Comparison of ENCODE assay signal across 24 cellular contexts in genomic region chr4:143251781-143252180, GRCh38.
DNase-seq lines count a peak whose midpoint lies in the region; ATAC-seq, FAIRE-seq and TF ChIP-seq lines count a peak whose summit lies in the region.
"Had no signal": no experiment of that assay in that cellular context is flagged by ENCODE, and none has a peak within 500 bp of the region (broad histone marks: within the 10 kb centered on the region; RNA-seq: fewer than 3 reads in every experiment).

No MANE protein-coding gene starts in this region.

- intact Hi-C loops in lower lobe of right lung (cut with DNase I) = no loop called here

- H3K27me3 ChIP-seq in bronchial epithelial cell (ENCODE audit: control insufficient read depth, insufficient read depth, low read length) = no peaks in the 10 kb centered on the region
- H3K27me3 ChIP-seq in foreskin keratinocyte = no peaks in the 10 kb centered on the region
- H3K27me3 ChIP-seq in lower lobe of right lung (ENCODE audit: low read depth) = no peaks in the 10 kb centered on the region
- H3K27me3 ChIP-seq: left lung had no signal

- DNase-seq in LoVo (ENCODE audit: low spot score) (peak; percentile 18), bronchial epithelial cell (ENCODE audit: low read depth) (peak; percentile 95), foreskin keratinocyte (peak; percentile 61 to 82), skeletal muscle cell (ENCODE audit: low read depth) (peak; percentile 41), cerebellar nuclear complex (lab: John Stamatoyannopoulos, UW) (no peak), lower lobe of right lung (no peak)
- no peak for DNase-seq in activated naive CD4-positive, alpha-beta T cell treated with anti-CD3 and anti-CD28 coated beads, Interleukin-2, amount 50 U/mL, for 16 hours
- DNase-seq: activated CD4-positive, CD25-positive, alpha-beta regulatory T cell treated with anti-CD3 and anti-CD28 coated beads, Interleukin-2, amount 50 U/mL, for 72 hours; activated CD8-positive, alpha-beta T cell treated with anti-CD3 and anti-CD28 coated beads, Interleukin-2, amount 10 ng/mL, durations not matched to agents 7 days and 5 days; activated gamma-delta T cell treated with Interleukin-2 at 50 U/mL for 16 hours; activated T-cell treated with anti-CD3 and anti-CD28 coated beads, Interleukin-2, amount 50 U/mL, for 1 hour; CD4-positive, CD25-positive, alpha-beta regulatory T cell; GF-D8; head of caudate nucleus; left lung; NCI-H187 treated with DMSO at 0.1 percent for 48 hours; NCI-H748 treated with DMSO at 0.1 percent for 48 hours; OCI-M1; SIG-M5; stimulated activated CD4-positive, alpha-beta T cell treated with anti-CD3 and anti-CD28 coated beads, Interleukin-1b, Interleukin-23, amount 100 ng/mL, for 48 hours; T-cell had no signal

- H3K4me3 ChIP-seq in bronchial epithelial cell (ENCODE audit: low read depth, low read length) = no peak overlapping the region
- no peak overlapping the region for H3K4me3 ChIP-seq in skeletal muscle cell (ENCODE audit: low read depth, low read length)
- no peak overlapping the region for H3K4me3 ChIP-seq in lower lobe of right lung
- H3K4me3 ChIP-seq: left lung, prostate gland had no signal

- peak; percentile 89 for ATAC-seq in foreskin keratinocyte
- no peak for ATAC-seq in lower lobe of right lung
- ATAC-seq: activated CD8-positive, alpha-beta T cell treated with anti-CD3 and anti-CD28 coated beads, Interleukin-2, amount 10 ng/mL, durations not matched to agents 7 days and 5 days; left lung; T-cell had no signal

- no peaks in the 10 kb centered on the region for H3K36me3 ChIP-seq in bronchial epithelial cell (ENCODE audit: control insufficient read depth, insufficient read depth, low read length)
- no peaks in the 10 kb centered on the region for H3K36me3 ChIP-seq in lower lobe of right lung
- H3K36me3 ChIP-seq: left lung, prostate gland had no signal

- no peak for FAIRE-seq in bronchial epithelial cell (lab: Jason Lieb, UNC)
- FAIRE-seq: H54, urothelium cell line had no signal

- no peaks in the 10 kb centered on the region for H3K9me3 ChIP-seq in lower lobe of right lung
- H3K9me3 ChIP-seq: left lung, prostate gland had no signal

- TF ChIP-seq CTCF in bronchial epithelial cell (IDR thresholded peaks at IDR 0.05; ENCODE audit: insufficient read depth, low read length, severe bottlenecking) (no peak), foreskin keratinocyte (conservative IDR thresholded peaks at IDR 0.05) (no peak), lower lobe of right lung (IDR thresholded peaks at IDR 0.05) (no peak)

- H3K27ac ChIP-seq in foreskin keratinocyte = no peak overlapping the region
- no peak overlapping the region for H3K27ac ChIP-seq in lower lobe of right lung
- H3K27ac ChIP-seq: left lung, prostate gland had no signal

- H3K4me1 ChIP-seq in foreskin keratinocyte = peaks cover 24% of the 10 kb centered on the region
- no peaks in the 10 kb centered on the region for H3K4me1 ChIP-seq in lower lobe of right lung
- H3K4me1 ChIP-seq: left lung, prostate gland had no signal

Comparison
In these comparisons a context has a peak if more than half of its experiments do, and no peak if none do; other contexts are left out.
1. DNase-seq: peak in LoVo (single experiment), bronchial epithelial cell (single experiment), foreskin keratinocyte (2 of 2) and skeletal muscle cell (single experiment); none in activated naive CD4-positive, alpha-beta T cell treated with anti-CD3 and anti-CD28 coated beads, Interleukin-2, amount 50 U/mL, for 16 hours (single experiment), cerebellar nuclear complex (0 of 2) and lower lobe of right lung (single experiment).